Comparison of ENCODE assay signal across 13 cellular contexts in the genomic region with DNA sequence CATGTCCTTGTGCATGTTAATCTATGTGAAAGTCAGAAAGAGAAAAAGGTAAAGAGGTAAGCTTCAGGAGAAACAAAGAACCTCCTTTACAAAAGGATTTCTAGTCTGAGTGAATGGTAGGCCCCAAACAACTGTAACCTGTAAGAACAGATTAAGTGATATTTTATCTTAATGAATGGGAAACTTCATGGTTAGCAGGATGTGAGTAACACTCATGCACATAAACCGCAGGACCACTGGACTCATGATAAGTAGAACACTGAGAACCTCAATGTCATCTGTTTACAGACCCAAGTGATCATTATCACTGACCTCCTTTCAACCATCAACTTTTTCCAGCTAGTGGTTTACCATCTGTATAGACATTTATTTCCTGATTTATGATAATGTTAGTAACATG. TPM values are rescaled to one million over a fixed set of nuclear protein-coding genes. Genes with fewer than 3 reads are reported as not detected.
DNase-seq lines count a peak whose midpoint lies in the region; ATAC-seq, FAIRE-seq and TF ChIP-seq lines count a peak whose summit lies in the region.
"Had no signal": no experiment of that assay in that cellular context is flagged by ENCODE, and none has a peak within 500 bp of the region (broad histone marks: within the 10 kb centered on the region; RNA-seq: fewer than 3 reads in every experiment).

No MANE protein-coding gene starts in this region.

- H4K20me1 ChIP-seq in astrocyte (ENCODE audit: insufficient read depth, low read length) (no peaks in the 10 kb centered on the region), MM.1S (ENCODE audit: insufficient read depth, low read length) (no peaks in the 10 kb centered on the region)

- CTCF ChIA-PET in activated naive CD4-positive, alpha-beta T cell treated with anti-CD3 and anti-CD28 coated beads, Interleukin-2, amount 10 ng/mL, durations not matched to agents 7 days and 5 days (lab: Charles Lee) = no interaction called here

- H3K18ac ChIP-seq in mesenchymal stem cell (ENCODE audit: low read depth in 1 of 2, low read length in 2 of 2) = no peak overlapping the region

- H3K9me2 ChIP-seq in MM.1S (replicated peaks; ENCODE audit: insufficient read depth, low read length) = no peaks in the 10 kb centered on the region

- H3K4me3 ChIP-seq in astrocyte (ENCODE audit: insufficient read depth, low read depth, low read length) = no peak overlapping the region
- no peak overlapping the region for H3K4me3 ChIP-seq in mesenchymal stem cell (ENCODE audit: insufficient read depth in 1 of 2, low read depth in 1 of 2, low read length in 2 of 2)
- no peak overlapping the region for H3K4me3 ChIP-seq in MM.1S (ENCODE audit: low read length)
- H3K4me3 ChIP-seq: SJCRH30 had no signal

- no peak overlapping the region for H4K91ac ChIP-seq in mesenchymal stem cell (ENCODE audit: low read length)

- H3K4me1 Mint-ChIP-seq in astrocyte (ENCODE audit: low read depth, unreplicated experiment) = no peaks in the 10 kb centered on the region
- H3K4me1 Mint-ChIP-seq in activated naive CD4-positive, alpha-beta T cell treated with anti-CD3 and anti-CD28 coated beads, Interleukin-2, amount 10 ng/mL, durations not matched to agents 7 days and 5 days = no peaks in the 10 kb centered on the region
- H3K4me1 Mint-ChIP-seq: CD4-positive, CD25-positive, alpha-beta regulatory T cell had no signal

- H3K27me3 Mint-ChIP-seq in astrocyte (ENCODE audit: low read depth, unreplicated experiment) = no peaks in the 10 kb centered on the region
- H3K27me3 Mint-ChIP-seq in activated naive CD4-positive, alpha-beta T cell treated with anti-CD3 and anti-CD28 coated beads, Interleukin-2, amount 10 ng/mL, durations not matched to agents 7 days and 5 days = no peaks in the 10 kb centered on the region
- H3K27me3 Mint-ChIP-seq: CD4-positive, CD25-positive, alpha-beta regulatory T cell had no signal

- H3K4me2 ChIP-seq in astrocyte (ENCODE audit: low read length) = peak overlapping the region; percentile 21
- no peak overlapping the region for H3K4me2 ChIP-seq in mesenchymal stem cell (ENCODE audit: low read length, poor library complexity, severe bottlenecking)
- no peak overlapping the region for H3K4me2 ChIP-seq in MM.1S (ENCODE audit: low read depth, low read length)

- H2AK5ac ChIP-seq in mesenchymal stem cell (ENCODE audit: low read length, severe bottlenecking) = no peak overlapping the region

- no peak overlapping the region for H3K14ac ChIP-seq in mesenchymal stem cell (ENCODE audit: low read length in 2 of 2)

- H2AFZ ChIP-seq in astrocyte (ENCODE audit: low read depth, low read length) (no peak overlapping the region), mesenchymal stem cell (ENCODE audit: low read depth, low read length) (no peak overlapping the region), MM.1S (ENCODE audit: low read length) (no peak overlapping the region)

- H3K4ac ChIP-seq in mesenchymal stem cell (ENCODE audit: low read depth in 1 of 2, low read length in 2 of 2) = no peak overlapping the region

- H2BK15ac ChIP-seq in mesenchymal stem cell (ENCODE audit: low read depth, poor library complexity, severe bottlenecking) = no peak overlapping the region

- H3K79me1 ChIP-seq in mesenchymal stem cell (replicated peaks; ENCODE audit: low read length, poor library complexity, severe bottlenecking) = no peaks in the 10 kb centered on the region

- H3K9me3 Mint-ChIP-seq in astrocyte (ENCODE audit: unreplicated experiment) = peaks cover 2% of the 10 kb centered on the region
- H3K9me3 Mint-ChIP-seq in activated naive CD4-positive, alpha-beta T cell treated with anti-CD3 and anti-CD28 coated beads, Interleukin-2, amount 10 ng/mL, durations not matched to agents 7 days and 5 days = no peaks in the 10 kb centered on the region

- H3K27ac Mint-ChIP-seq in astrocyte (ENCODE audit: unreplicated experiment) = no peak overlapping the region
- H3K27ac Mint-ChIP-seq in activated naive CD4-positive, alpha-beta T cell treated with anti-CD3 and anti-CD28 coated beads, Interleukin-2, amount 10 ng/mL, durations not matched to agents 7 days and 5 days = no peak overlapping the region
- H3K27ac Mint-ChIP-seq: CD4-positive, CD25-positive, alpha-beta regulatory T cell had no signal

- WGBS in mesenchymal stem cell = 31% methylated on average over 1 of the region's 1 CpG

- H2BK5ac ChIP-seq in mesenchymal stem cell (ENCODE audit: low read depth, low read length, poor library complexity, severe bottlenecking) = no peak overlapping the region

- H3K36me3 ChIP-seq in astrocyte (ENCODE audit: insufficient read depth, low read length) (no peaks in the 10 kb centered on the region), mesenchymal stem cell (ENCODE audit: control insufficient read depth in 1 of 2, insufficient read depth in 2 of 2, low read depth in 1 of 2, low read length in 2 of 2) (no peaks in the 10 kb centered on the region), MM.1S (replicated peaks; ENCODE audit: insufficient read depth, low read length) (no peaks in the 10 kb centered on the region)
- H3K36me3 ChIP-seq: SJCRH30 had no signal

- no peak overlapping the region for H3K27ac ChIP-seq in astrocyte (ENCODE audit: low read depth, low read length)
- no peak overlapping the region for H3K27ac ChIP-seq in mesenchymal stem cell (ENCODE audit: low read length, poor library complexity, severe bottlenecking)
- no peak overlapping the region for H3K27ac ChIP-seq in MM.1S (ENCODE audit: low read length)
- H3K27ac ChIP-seq: SJCRH30 had no signal

- H2BK120ac ChIP-seq in mesenchymal stem cell (ENCODE audit: low read depth, low read length) = no peak overlapping the region

- peaks cover 3% of the 10 kb centered on the region for H3K27me3 ChIP-seq in astrocyte (ENCODE audit: insufficient read depth, low read length)
- no peaks in the 10 kb centered on the region for H3K27me3 ChIP-seq in mesenchymal stem cell (ENCODE audit: control insufficient read depth in 1 of 2, insufficient read depth in 1 of 2, low read length in 2 of 2)
- H3K27me3 ChIP-seq in MM.1S (replicated peaks; ENCODE audit: insufficient read depth, low read length) = no peaks in the 10 kb centered on the region
- H3K27me3 ChIP-seq: SJCRH30 had no signal

- H3K23ac ChIP-seq in mesenchymal stem cell (ENCODE audit: low read length in 2 of 2) = no peak overlapping the region

- no peaks in the 10 kb centered on the region for H3K36me3 Mint-ChIP-seq in astrocyte (ENCODE audit: low read depth, unreplicated experiment)
- H3K36me3 Mint-ChIP-seq in activated naive CD4-positive, alpha-beta T cell treated with anti-CD3 and anti-CD28 coated beads, Interleukin-2, amount 10 ng/mL, durations not matched to agents 7 days and 5 days = no peaks in the 10 kb centered on the region
- H3K36me3 Mint-ChIP-seq: CD4-positive, CD25-positive, alpha-beta regulatory T cell had no signal

- H3K4me1 ChIP-seq in astrocyte (ENCODE audit: insufficient read depth, low read length) (no peaks in the 10 kb centered on the region), mesenchymal stem cell (ENCODE audit: control insufficient read depth, insufficient read depth, low read depth, low read length) (no peaks in the 10 kb centered on the region), MM.1S (ENCODE audit: low read length) (no peaks in the 10 kb centered on the region)
- H3K4me1 ChIP-seq: SJCRH30 had no signal

- no peak overlapping the region for H2BK12ac ChIP-seq in mesenchymal stem cell (ENCODE audit: low read length in 2 of 2)

- ATAC-seq in GM18909 (IDR thresholded peaks at IDR 0.05; ENCODE audit: poor library complexity, unreplicated experiment) = no peak

- no peaks in the 10 kb centered on the region for H3F3A ChIP-seq in MM.1S (ENCODE audit: insufficient read depth, low read length)

- DNase-seq in Daoy (ENCODE audit: low read depth) = peak; percentile 63
- DNase-seq in LHCN-M2 (ENCODE audit: low read depth) = peak; percentile 86
- DNase-seq in astrocyte (ENCODE audit: low read depth) = peak; percentile 96
- peak; percentile 93 for DNase-seq in mesenchymal stem cell
- DNase-seq in T-helper 9 cell = no peak
- no peak for DNase-seq in MM.1S
- no peak for DNase-seq in activated naive CD4-positive, alpha-beta T cell treated with anti-CD3 and anti-CD28 coated beads, Interleukin-2, amount 10 ng/mL, durations not matched to agents 7 days and 5 days
- DNase-seq: anterior cingulate cortex; CD4-positive, CD25-positive, alpha-beta regulatory T cell; NCI-H1694; NCI-H748 treated with DMSO at 0.1 percent for 48 hours had no signal

- H3K9ac ChIP-seq in astrocyte (ENCODE audit: low read length) (no peak overlapping the region), mesenchymal stem cell (ENCODE audit: low read length) (no peak overlapping the region), MM.1S (ENCODE audit: low read length) (no peak overlapping the region)

- FAIRE-seq in astrocyte (lab: Jason Lieb, UNC) = no peak

- H3K79me2 ChIP-seq in astrocyte (ENCODE audit: insufficient read depth, low read length) (no peaks in the 10 kb centered on the region), MM.1S (ENCODE audit: low read length) (no peaks in the 10 kb centered on the region)

- H3K9me3 ChIP-seq in astrocyte (ENCODE audit: insufficient read depth, low read depth, low read length) = no peaks in the 10 kb centered on the region
- peaks cover 3% of the 10 kb centered on the region for H3K9me3 ChIP-seq in mesenchymal stem cell (ENCODE audit: control insufficient read depth, low read length)
- H3K9me3 ChIP-seq in MM.1S (replicated peaks; ENCODE audit: insufficient read depth, low read length) = no peaks in the 10 kb centered on the region
- H3K9me3 ChIP-seq: SJCRH30 had no signal

- TF ChIP-seq CTCF in astrocyte (IDR thresholded peaks at IDR 0.05; ENCODE audit: insufficient read depth, low read depth, low read length) = no peak
- TF ChIP-seq CTCF in MM.1S (IDR thresholded peaks at IDR 0.05; ENCODE audit: low read length) = no peak

- H4K8ac ChIP-seq in mesenchymal stem cell (ENCODE audit: low read length) = no peak overlapping the region

- no peak overlapping the region for H3K4me3 Mint-ChIP-seq in astrocyte (ENCODE audit: unreplicated experiment)
- H3K4me3 Mint-ChIP-seq in activated naive CD4-positive, alpha-beta T cell treated with anti-CD3 and anti-CD28 coated beads, Interleukin-2, amount 10 ng/mL, durations not matched to agents 7 days and 5 days = no peak overlapping the region
- H3K4me3 Mint-ChIP-seq: CD4-positive, CD25-positive, alpha-beta regulatory T cell had no signal

RNA-seq across cellular contexts. Expression of a gene that starts 19.9 kb away (rescaled TPM):
- not detected in 2 replicates for total RNA-seq in Daoy (2014; rRNA removed; shearing (Covaris generic))
- total RNA-seq in LHCN-M2 (2014; rRNA removed) = not detected in 2 replicates
- polyA plus RNA-seq in LHCN-M2 (2012) = not detected
- total RNA-seq in astrocyte = not detected in 2 replicates
- 0.03 TPM for polyA plus RNA-seq in mesenchymal stem cell (2013, experiment 1 of 2)
- polyA plus RNA-seq in mesenchymal stem cell (2013, experiment 2 of 2) = not detected
- total RNA-seq: CD4-positive, CD25-positive, alpha-beta regulatory T cell; SJCRH30 had no signal
- polyA plus RNA-seq: CD4-positive, CD25-positive, alpha-beta regulatory T cell had no signal

RNA-seq across cellular contexts. Expression of a gene that starts 35.2 kb away (rescaled TPM):
- not detected in 2 replicates for total RNA-seq in Daoy (2014; rRNA removed; shearing (Covaris generic))
- not detected in 2 replicates for total RNA-seq in LHCN-M2 (2014; rRNA removed)
- not detected for polyA plus RNA-seq in LHCN-M2 (2012)
- total RNA-seq in astrocyte = not detected in 2 replicates
- polyA plus RNA-seq in mesenchymal stem cell (2013, experiment 1 of 2) = not detected
- polyA plus RNA-seq in mesenchymal stem cell (2013, experiment 2 of 2) = not detected
- total RNA-seq: CD4-positive, CD25-positive, alpha-beta regulatory T cell; SJCRH30 had no signal
- polyA plus RNA-seq: CD4-positive, CD25-positive, alpha-beta regulatory T cell had no signal

RNA-seq across cellular contexts. Expression of a gene that starts 37.7 kb away (rescaled TPM):
- not detected in 2 replicates for total RNA-seq in Daoy (2014; rRNA removed; shearing (Covaris generic))
- total RNA-seq in LHCN-M2 (2014; rRNA removed) (not detected in 2 replicates), astrocyte (not detected in 2 replicates)
- polyA plus RNA-seq in LHCN-M2 (2012) = not detected
- polyA plus RNA-seq in mesenchymal stem cell (2013, experiment 1 of 2) = 0.07 TPM
- 0.07 TPM for polyA plus RNA-seq in mesenchymal stem cell (2013, experiment 2 of 2)
- total RNA-seq: CD4-positive, CD25-positive, alpha-beta regulatory T cell; SJCRH30 had no signal
- polyA plus RNA-seq: CD4-positive, CD25-positive, alpha-beta regulatory T cell had no signal

RNA-seq across cellular contexts. Expression of a gene that starts 43.9 kb away (rescaled TPM):
- total RNA-seq in Daoy (2014; rRNA removed; shearing (Covaris generic)) = not detected in 2 replicates
- total RNA-seq in LHCN-M2 (2014; rRNA removed) (not detected in 2 replicates), astrocyte (not detected in 2 replicates)
- polyA plus RNA-seq in LHCN-M2 (2012) = not detected
- polyA plus RNA-seq in mesenchymal stem cell (2013, experiment 1 of 2) = not detected
- not detected for polyA plus RNA-seq in mesenchymal stem cell (2013, experiment 2 of 2)
- total RNA-seq: CD4-positive, CD25-positive, alpha-beta regulatory T cell; SJCRH30 had no signal
- polyA plus RNA-seq: CD4-positive, CD25-positive, alpha-beta regulatory T cell had no signal

Comparison
In these comparisons a context has a peak if more than half of its experiments do, and no peak if none do; other contexts are left out.
1. DNase-seq: peak in Daoy (single experiment), LHCN-M2 (single experiment), astrocyte (single experiment) and mesenchymal stem cell (single experiment); none in T-helper 9 cell (single experiment), MM.1S (single experiment) and activated naive CD4-positive, alpha-beta T cell treated with anti-CD3 and anti-CD28 coated beads, Interleukin-2, amount 10 ng/mL, durations not matched to agents 7 days and 5 days (single experiment).